In the genomic region with DNA sequence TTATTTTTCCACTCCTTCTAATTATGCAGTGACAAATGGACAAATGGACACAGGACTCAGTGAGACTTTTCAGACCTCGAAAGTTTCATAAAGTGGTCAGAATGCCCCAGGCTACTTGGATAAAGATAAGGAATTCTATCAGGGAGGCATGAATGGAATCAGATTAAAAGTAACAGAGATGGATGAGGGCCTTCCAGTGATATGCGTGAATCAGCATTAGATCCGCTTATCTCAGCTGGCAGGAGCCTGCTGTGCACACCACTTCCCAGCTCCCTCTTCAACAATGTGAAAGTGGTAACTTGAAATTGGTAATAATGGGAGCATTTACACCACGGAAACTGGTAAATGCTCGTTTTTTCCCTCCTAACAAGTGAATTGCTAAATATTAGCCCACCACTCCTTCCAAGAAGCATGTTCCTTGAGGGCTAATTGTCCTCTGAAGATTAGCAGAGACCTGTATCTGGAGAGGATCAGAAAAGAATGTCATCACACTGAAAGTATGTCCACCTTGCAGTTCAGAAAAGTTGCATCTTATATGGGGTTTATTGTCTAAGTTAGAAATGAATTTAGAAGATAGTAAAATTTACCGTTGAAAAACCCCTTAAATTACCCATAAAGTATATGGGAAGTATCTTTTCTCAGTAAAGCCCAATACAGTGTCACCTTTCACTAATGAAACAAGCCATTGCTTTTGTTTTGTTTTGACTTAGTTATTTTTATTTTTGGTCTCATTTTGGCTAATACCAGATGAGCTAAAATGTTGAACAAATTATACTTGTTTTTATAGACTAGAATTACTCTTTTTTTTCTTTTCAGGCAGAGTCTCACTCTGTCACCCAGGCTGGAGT, we compare ENCODE assay signal across 19 cellular contexts.
DNase-seq lines count a peak whose midpoint lies in the region; ATAC-seq and TF ChIP-seq lines count a peak whose summit lies in the region.
"Had no signal": no experiment of that assay in that cellular context is flagged by ENCODE, and none has a peak within 500 bp of the region (broad histone marks: within the 10 kb centered on the region; RNA-seq: fewer than 3 reads in every experiment).

No MANE protein-coding gene starts in this region.

- H3K27ac ChIP-seq in WERI-Rb-1: no peak overlapping the region
- H3K27ac ChIP-seq: pancreas, suprapubic skin, vagina had no signal

- DNase-seq in NCI-H2227 (lab: John Stamatoyannopoulos, UW; ENCODE audit: unreplicated experiment) (peak; percentile 18), NCI-H2227 treated with DMSO at 0.1 percent for 48 hours (lab: John Stamatoyannopoulos, UW) (no peak), WERI-Rb-1 (peak; percentile 62), retina (peak; percentile 62), NOMO-1 (lab: John Stamatoyannopoulos, UW; ENCODE audit: unreplicated experiment in 2 of 2) (no peak), COLO668 (lab: John Stamatoyannopoulos, UW; ENCODE audit: unreplicated experiment) (no peak)
- DNase-seq: 8988T; activated CD4-positive, CD25-positive, alpha-beta regulatory T cell treated with anti-CD3 and anti-CD28 coated beads, Interleukin-2, amount 50 U/mL, for 72 hours; Caco-2; effector memory CD8-positive, alpha-beta T cell; HCEC 1CT; naive thymus-derived CD8-positive, alpha-beta T cell; NCI-H1694; pancreas had no signal

- H3K36me3 ChIP-seq in WERI-Rb-1: no peaks in the 10 kb centered on the region; the same call in 1 of the 2 replicates
- H3K36me3 ChIP-seq: pancreas, suprapubic skin, vagina had no signal

- TF ChIP-seq CTCF in WERI-Rb-1 (IDR thresholded peaks at IDR 0.05; ENCODE audit: low read depth, low read length): no peak

- ATAC-seq in HG03575 (IDR thresholded peaks at IDR 0.05; ENCODE audit: extremely low read depth, insufficient number of reproducible peaks, low FRiP score, unreplicated experiment) (peak; percentile 46), GM18873 (IDR thresholded peaks at IDR 0.05; ENCODE audit: low FRiP score, unreplicated experiment) (no peak)
- ATAC-seq: effector memory CD8-positive, alpha-beta T cell; naive thymus-derived CD8-positive, alpha-beta T cell; pancreas; sciatic nerve had no signal

- H3K9me3 ChIP-seq in WERI-Rb-1 (ENCODE audit: severe bottlenecking): no peaks in the 10 kb centered on the region
- H3K9me3 ChIP-seq: Caco-2, pancreas, suprapubic skin, vagina had no signal

- H3K4me3 ChIP-seq in WERI-Rb-1 (ENCODE audit: low read depth, low read length): no peak overlapping the region
- H3K4me3 ChIP-seq: pancreas, suprapubic skin, vagina had no signal

- H3K27me3 ChIP-seq in WERI-Rb-1 (ENCODE audit: insufficient read depth, low read depth, severe bottlenecking): no peaks in the 10 kb centered on the region
- H3K27me3 ChIP-seq: pancreas, suprapubic skin, vagina had no signal

Comparison
In these comparisons a context has a peak if more than half of its experiments do, and no peak if none do; other contexts are left out.
1. DNase-seq: peak in NCI-H2227 (single experiment), WERI-Rb-1 (single experiment) and retina (single experiment); none in NCI-H2227 treated with DMSO at 0.1 percent for 48 hours (single experiment), NOMO-1 (0 of 2) and COLO668 (single experiment).